Comparison of ENCODE assay signal across 2 cellular contexts in the genomic region with DNA sequence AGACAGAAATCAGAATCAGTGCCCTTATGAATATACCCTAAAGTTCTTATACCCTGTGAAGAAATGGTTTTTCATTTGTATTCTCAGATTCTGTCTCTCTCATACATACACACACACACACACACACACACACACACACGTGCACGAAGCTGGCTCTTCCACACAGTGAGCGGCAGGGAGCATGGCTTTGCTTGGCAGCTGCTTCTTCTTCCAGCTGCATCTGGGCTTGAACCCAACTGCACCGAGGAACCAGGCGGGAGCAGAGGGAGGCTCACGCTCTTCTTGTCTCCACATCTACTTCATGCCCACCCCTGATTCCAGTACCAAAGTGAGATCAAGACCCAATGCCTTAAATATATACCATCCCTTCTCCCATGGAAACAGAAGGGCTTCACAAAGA.
TF ChIP-seq lines count a peak whose summit lies in the region.

No MANE protein-coding gene starts in this region.

TF ChIP-seq in A549, 52 proteins besides CTCF, POLR2A, EP300 and RAD21 (continued from another document):
- TF ChIP-seq RARB (CRISPR knock-in tag; IDR thresholded peaks at IDR 0.05) (no peak), POLR2AphosphoS2 (conservative IDR thresholded peaks at IDR 0.05; ENCODE audit: low read length) (no peak), ZFP36 (IDR thresholded peaks at IDR 0.05; ENCODE audit: borderline replicate concordance, partially characterized antibody) (no peak), MAFK (IDR thresholded peaks at IDR 0.05; ENCODE audit: partially characterized antibody) (no peak), TFCP2L1 (CRISPR knock-in tag; IDR thresholded peaks at IDR 0.05) (no peak), RCOR1 (IDR thresholded peaks at IDR 0.05; ENCODE audit: low read depth, low read length) (no peak), EHMT2 (IDR thresholded peaks at IDR 0.05; ENCODE audit: low read depth) (no peak), ZSCAN20 (CRISPR knock-in tag; IDR thresholded peaks at IDR 0.05) (no peak), SREBF2 (IDR thresholded peaks at IDR 0.05) (no peak)
- TF ChIP-seq, protein P1, sequence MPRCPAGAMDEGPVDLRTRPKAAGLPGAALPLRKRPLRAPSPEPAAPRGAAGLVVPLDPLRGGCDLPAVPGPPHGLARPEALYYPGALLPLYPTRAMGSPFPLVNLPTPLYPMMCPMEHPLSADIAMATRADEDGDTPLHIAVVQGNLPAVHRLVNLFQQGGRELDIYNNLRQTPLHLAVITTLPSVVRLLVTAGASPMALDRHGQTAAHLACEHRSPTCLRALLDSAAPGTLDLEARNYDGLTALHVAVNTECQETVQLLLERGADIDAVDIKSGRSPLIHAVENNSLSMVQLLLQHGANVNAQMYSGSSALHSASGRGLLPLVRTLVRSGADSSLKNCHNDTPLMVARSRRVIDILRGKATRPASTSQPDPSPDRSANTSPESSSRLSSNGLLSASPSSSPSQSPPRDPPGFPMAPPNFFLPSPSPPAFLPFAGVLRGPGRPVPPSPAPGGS (IDR thresholded peaks at IDR 0.05), result no peak

TF ChIP-seq in H1, 55 proteins besides CTCF, POLR2A, EP300 and RAD21 (continued from another document):
- TF ChIP-seq, protein P2, sequence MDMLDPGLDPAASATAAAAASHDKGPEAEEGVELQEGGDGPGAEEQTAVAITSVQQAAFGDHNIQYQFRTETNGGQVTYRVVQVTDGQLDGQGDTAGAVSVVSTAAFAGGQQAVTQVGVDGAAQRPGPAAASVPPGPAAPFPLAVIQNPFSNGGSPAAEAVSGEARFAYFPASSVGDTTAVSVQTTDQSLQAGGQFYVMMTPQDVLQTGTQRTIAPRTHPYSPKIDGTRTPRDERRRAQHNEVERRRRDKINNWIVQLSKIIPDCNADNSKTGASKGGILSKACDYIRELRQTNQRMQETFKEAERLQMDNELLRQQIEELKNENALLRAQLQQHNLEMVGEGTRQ (IDR thresholded peaks at IDR 0.05; ENCODE audit: low read length), result no peak
- TF ChIP-seq MAFK (IDR thresholded peaks at IDR 0.05; ENCODE audit: low read depth, low read length), result no peak
- no peak for TF ChIP-seq KDM5A (IDR thresholded peaks at IDR 0.05; ENCODE audit: low read length)
- no peak for TF ChIP-seq RXRA (IDR thresholded peaks at IDR 0.05; ENCODE audit: insufficient read depth, low read depth, low read length)
- TF ChIP-seq SP1 (IDR thresholded peaks at IDR 0.05; ENCODE audit: low read depth, low read length), result no peak
TF ChIP-seq in H1: peak in this region for 0.
